Comparison of ENCODE assay signal across 13 cellular contexts in genomic region chr2:188984680-188985079, GRCh38. TPM values are rescaled to one million over a fixed set of nuclear protein-coding genes. Genes with fewer than 3 reads are reported as not detected.
DNase-seq lines count a peak whose midpoint lies in the region; ATAC-seq and TF ChIP-seq lines count a peak whose summit lies in the region.
"Had no signal": no experiment of that assay in that cellular context is flagged by ENCODE, and none has a peak within 500 bp of the region (broad histone marks: within the 10 kb centered on the region; RNA-seq: fewer than 3 reads in every experiment).

No MANE protein-coding gene starts in this region.

- dilution Hi-C loops in mammary epithelial cell (cut with HindIII; ENCODE audit: low sequenced_read_pairs), result no loop called here

- TF ChIP-seq POLR2A in uterus (IDR thresholded peaks at IDR 0.05), result no peak

- TF ChIP-seq CTCF in MCF 10A (IDR thresholded peaks at IDR 0.05; ENCODE audit: unreplicated experiment), result no peak
- TF ChIP-seq CTCF in mammary epithelial cell (conservative IDR thresholded peaks at IDR 0.05 in 1 of 2, IDR thresholded peaks at IDR 0.05 in 1 of 2; ENCODE audit: extremely low read depth in 1 of 2, insufficient read depth in 1 of 2, low read depth in 1 of 2, low read length in 2 of 2), result no peak
- no peak for TF ChIP-seq CTCF in uterus (IDR thresholded peaks at IDR 0.05)

- intact Hi-C loops in MCF 10A (cut with micrococcal nuclease) (loop anchor here (1.0 to 10.0 kb wide), 3 partner anchors 360 to 460 kb away; no protein-coding TSS in a partner anchor), mammary epithelial cell (cut with micrococcal nuclease) (loop anchor here (1.0 to 5.0 kb wide), 3 partner anchors 220 to 460 kb away; no protein-coding TSS in a partner anchor), uterus (cut with DNase I; ENCODE audit: low total_unique reads) (no loop called here)

- no peaks in the 10 kb centered on the region for H3K4me1 Mint-ChIP-seq in MCF 10A (ENCODE audit: insufficient read depth, unreplicated experiment)

- H3K36me3 Mint-ChIP-seq in MCF 10A (ENCODE audit: insufficient read depth, unreplicated experiment), result no peaks in the 10 kb centered on the region

- no peak overlapping the region for H3K4me3 Mint-ChIP-seq in MCF 10A (ENCODE audit: unreplicated experiment)
- H3K4me3 Mint-ChIP-seq: activated T-cell treated with anti-CD3 and anti-CD28 coated beads, Interleukin-2, amount 50 U/mL, for 72 hours had no signal

- 86% methylated on average over 5 of the region's 5 CpGs for WGBS in mammary epithelial cell (ENCODE audit: low coverage, missing lambda C conversion rate)

- DNase-seq in MCF 10A (ENCODE audit: unreplicated experiment) (peak; percentile 23), mammary epithelial cell (no peak), dedifferentiated amniotic fluid mesenchymal stem cell (ENCODE audit: extremely low spot score) (peak; percentile 78), uterus (peak in 1 of 2 donors; percentile 46)
- DNase-seq in activated CD4-positive, CD25-positive, alpha-beta regulatory T cell treated with anti-CD3 and anti-CD28 coated beads, Interleukin-2, amount 50 U/mL, for 72 hours, result no peak
- DNase-seq: 8988T; activated T-cell treated with anti-CD3 and anti-CD28 coated beads, Interleukin-2, amount 50 U/mL, for 72 hours; NCI-H1694 treated with DMSO at 0.1 percent for 48 hours; occipital lobe had no signal

- no peak overlapping the region for H3K9ac ChIP-seq in mammary epithelial cell (ENCODE audit: insufficient read depth, low read length)

- H3K9me3 ChIP-seq in mammary epithelial cell (replicated peaks; ENCODE audit: insufficient read depth, low read length) (no peaks in the 10 kb centered on the region), muscle layer of duodenum (ENCODE audit: control insufficient read depth in 1 of 2, low read length in 2 of 2) (no peaks in the 10 kb centered on the region), uterus (no peaks in the 10 kb centered on the region)

- H3K9me3 Mint-ChIP-seq in MCF 10A (ENCODE audit: unreplicated experiment), result no peaks in the 10 kb centered on the region
- H3K9me3 Mint-ChIP-seq: activated T-cell treated with anti-CD3 and anti-CD28 coated beads, Interleukin-2, amount 50 U/mL, for 72 hours had no signal

- CTCF ChIA-PET in MCF 10A (lab: Yijun Ruan, JAX) (interaction anchor here (0.5 to 5.5 kb wide), 22 partner anchors 8 to 638 kb away, joined by 3 to 176 read pairs (median 4); no protein-coding TSS in a partner anchor), mammary epithelial cell (lab: Charles Lee; ENCODE audit: low non-redundant PET) (interaction anchor here (0.6 kb wide), 1 partner anchor 74 kb away, joined by 3 read pairs; no protein-coding TSS in a partner anchor)

- POLR2A ChIA-PET in MCF 10A (lab: Yijun Ruan, JAX), result interaction anchor here (0.7 to 2.1 kb wide), 3 partner anchors 412 to 459 kb away, joined by 3 to 10 read pairs (median 4); no protein-coding TSS in a partner anchor

- ATAC-seq in GM18520 (IDR thresholded peaks at IDR 0.05; ENCODE audit: unreplicated experiment) (no peak), GM21390 (IDR thresholded peaks at IDR 0.05; ENCODE audit: unreplicated experiment) (no peak)
- ATAC-seq: activated T-cell treated with anti-CD3 and anti-CD28 coated beads, Interleukin-2, amount 50 U/mL, for 72 hours had no signal

- H3K27me3 Mint-ChIP-seq in MCF 10A (ENCODE audit: insufficient read depth, unreplicated experiment), result no peaks in the 10 kb centered on the region

- no peak overlapping the region for H3K27ac Mint-ChIP-seq in MCF 10A (ENCODE audit: low read depth, unreplicated experiment)
- H3K27ac Mint-ChIP-seq: activated T-cell treated with anti-CD3 and anti-CD28 coated beads, Interleukin-2, amount 50 U/mL, for 72 hours had no signal

- H3K4me1 ChIP-seq in mammary epithelial cell (ENCODE audit: insufficient read depth, low read length) (no peaks in the 10 kb centered on the region), muscle layer of duodenum (ENCODE audit: control insufficient read depth in 1 of 2, insufficient read depth in 2 of 2, low read length in 2 of 2) (peaks cover 6 to 9% of the 10 kb centered on the region in 2 donors), uterus (peaks cover 0 to 11% of the 10 kb centered on the region in 2 donors)

- H3K27me3 ChIP-seq in mammary epithelial cell (ENCODE audit: insufficient read depth, low read length) (no peaks in the 10 kb centered on the region), muscle layer of duodenum (ENCODE audit: low read depth, low read length) (no peaks in the 10 kb centered on the region), uterus (no peaks in the 10 kb centered on the region)

- H3K4me2 ChIP-seq in mammary epithelial cell (ENCODE audit: insufficient read depth, low read depth, low read length), result no peak overlapping the region

- H2AFZ ChIP-seq in mammary epithelial cell (ENCODE audit: low read depth, low read length), result no peak overlapping the region

- no TSS peak for BruUV-seq in MCF 10A (replicated peaks; lab: Mats Ljungman, UMichigan)
- no TSS peak for BruUV-seq in mammary epithelial cell (replicated peaks; lab: Mats Ljungman, UMichigan)

- no peaks in the 10 kb centered on the region for H4K20me1 ChIP-seq in mammary epithelial cell (ENCODE audit: insufficient read depth, low read length)

- H3K36me3 ChIP-seq in mammary epithelial cell (ENCODE audit: insufficient read depth, low read length) (no peaks in the 10 kb centered on the region), muscle layer of duodenum (ENCODE audit: control insufficient read depth in 1 of 2, insufficient read depth in 2 of 2, low read length in 2 of 2) (peaks cover 12 to 55% of the 10 kb centered on the region in 2 donors), uterus (no peaks in the 10 kb centered on the region)

- no peak overlapping the region for H3K27ac ChIP-seq in mammary epithelial cell (ENCODE audit: insufficient read depth, low read depth, low read length)
- peak overlapping the region; percentile 84 for H3K27ac ChIP-seq in muscle layer of duodenum (ENCODE audit: low read length)
- H3K27ac ChIP-seq in uterus, result peak overlapping the region; percentile 84 to 88

- H3K4me3 ChIP-seq in mammary epithelial cell (replicated peaks in 1 of 3; ENCODE audit: insufficient read depth in 1 of 3, low read depth in 2 of 3, low read length in 3 of 3), result no peak overlapping the region
- no peak overlapping the region for H3K4me3 ChIP-seq in muscle layer of duodenum (ENCODE audit: low read depth in 1 of 2, low read length in 2 of 2)
- H3K4me3 ChIP-seq in uterus, result no peak overlapping the region

- no peaks in the 10 kb centered on the region for H3K79me2 ChIP-seq in mammary epithelial cell (ENCODE audit: insufficient read depth, low read length)

- in situ Hi-C loops in mammary epithelial cell (cut with MboI; ENCODE audit: low sequenced_read_pairs in 2 of 2), result loop anchor here in 1 of 2 donors (10.0 kb wide), 1 partner anchor 460 kb away; no protein-coding TSS in a partner anchor

RNA-seq across cellular contexts. Expression of gene COL3A1, which starts 10.5 kb away (rescaled TPM):
- total RNA-seq in MCF 10A (2022), result not detected in 2 replicates
- 1 to 10 TPM in 1 of 2 donors, not detected in 1; 3.8 TPM for total RNA-seq in mammary epithelial cell
- 0.03 TPM for polyA plus RNA-seq in mammary epithelial cell
- not detected for polyA minus RNA-seq in mammary epithelial cell
- over 10,000 TPM in 1 of 4 donors, 100 to 1,000 TPM in 3; 113 to 22,387 (median 426) TPM for total RNA-seq in uterus
- total RNA-seq: HT1080 had no signal

Comparison
In these comparisons a context has a peak if more than half of its experiments do, and no peak if none do; other contexts are left out.
1. DNase-seq: peak in MCF 10A (single experiment) and dedifferentiated amniotic fluid mesenchymal stem cell (single experiment); none in mammary epithelial cell (single experiment) and activated CD4-positive, CD25-positive, alpha-beta regulatory T cell treated with anti-CD3 and anti-CD28 coated beads, Interleukin-2, amount 50 U/mL, for 72 hours (single experiment).
2. RNA of gene COL3A1, which starts 10.5 kb away (total RNA-seq): 113 to 22,387 TPM in uterus; 3.8 TPM in mammary epithelial cell and not detected in MCF 10A; every median in the first group is over 10 times any median in the second.